ENCODE assay signal across 17 cellular contexts in genomic region chr1:31531177-31532000, GRCh38. TPM values are rescaled to one million over a fixed set of nuclear protein-coding genes. Genes with fewer than 3 reads are reported as not detected.
DNase-seq lines count a peak whose midpoint lies in the region; ATAC-seq, FAIRE-seq and TF ChIP-seq lines count a peak whose summit lies in the region.
"Had no signal": no experiment of that assay in that cellular context is flagged by ENCODE, and none has a peak within 500 bp of the region (broad histone marks: within the 10 kb centered on the region; RNA-seq: fewer than 3 reads in every experiment).

No MANE protein-coding gene starts in this region.

- intact Hi-C loops in left colon (cut with DNase I, micrococcal nuclease) (no loop called here), vagina (cut with DNase I) (no loop called here)

- DNase-seq in DMS153 treated with DMSO at 0.1 percent for 48 hours (lab: John Stamatoyannopoulos, UW; ENCODE audit: unreplicated experiment) (peak; percentile 99), LNCaP clone FGC (ENCODE audit: low read depth) (peak; percentile 68), astrocyte of the hippocampus (ENCODE audit: low read depth, low spot score) (peak; percentile 82), left colon (no peak), foreskin melanocyte (no peak), vagina (ENCODE audit: extremely low spot score in 2 of 2) (no peak), D721Med (ENCODE audit: insufficient read length, low spot score) (no peak)
- DNase-seq in NK-92 treated with Interleukin-12 subunit alpha and Interleukin-12 subunit beta, amount 100 ng/mL, for 24 hours (lab: John Stamatoyannopoulos, UW): no peak
- DNase-seq: activated CD4-positive, alpha-beta T cell treated with anti-CD3 and anti-CD28 coated beads for 48 hours; activated naive CD4-positive, alpha-beta T cell treated with Interleukin-2 at 50 U/mL for 16 hours; Caco-2; effector CD8-positive, alpha-beta T cell; NCI-H1694 treated with DMSO at 0.1 percent for 48 hours; posterior cingulate gyrus; thyroid gland had no signal

- no peak overlapping the region for H3K27ac ChIP-seq in vagina
- H3K27ac ChIP-seq: thyroid gland had no signal

- H3K4me3 ChIP-seq in LNCaP clone FGC (ENCODE audit: low read depth, low read length): no peak overlapping the region
- no peak overlapping the region for H3K4me3 ChIP-seq in vagina
- H3K4me3 ChIP-seq: GM23338, thyroid gland had no signal

- H3K27me3 ChIP-seq in vagina: no peaks in the 10 kb centered on the region
- H3K27me3 ChIP-seq: thyroid gland had no signal

- no peak for TF ChIP-seq POLR2A in vagina (IDR thresholded peaks at IDR 0.05)

- no peak for FAIRE-seq in D721Med (lab: Jason Lieb, UNC)

- ATAC-seq in left colon: peak; percentile 31
- ATAC-seq: GM23338, Right ventricle myocardium inferior had no signal

- no peak for TF ChIP-seq CTCF in LNCaP clone FGC (IDR thresholded peaks at IDR 0.05; ENCODE audit: control insufficient read depth, extremely low read depth, insufficient read depth)
- TF ChIP-seq CTCF in vagina (IDR thresholded peaks at IDR 0.05): no peak
- no peak for TF ChIP-seq CTCF in D721Med (IDR thresholded peaks at IDR 0.05; ENCODE audit: insufficient read depth, missing control alignments)

- H3K4me1 ChIP-seq in vagina: peaks cover 17% of the 10 kb centered on the region
- H3K4me1 ChIP-seq: Caco-2, thyroid gland had no signal

- H3K9me3 ChIP-seq in vagina: no peaks in the 10 kb centered on the region
- H3K9me3 ChIP-seq: Caco-2, thyroid gland had no signal

- no peaks in the 10 kb centered on the region for H3K36me3 ChIP-seq in vagina
- H3K36me3 ChIP-seq: thyroid gland had no signal

RNA-seq across cellular contexts. Expression of gene TINAGL1, which starts 44.9 kb away (rescaled TPM):
- 100 to 1,000 TPM; 135 to 139 TPM for total RNA-seq in left colon
- total RNA-seq in vagina: 142 TPM

Comparison
In these comparisons a context has a peak if more than half of its experiments do, and no peak if none do; other contexts are left out.
1. DNase-seq: peak in DMS153 treated with DMSO at 0.1 percent for 48 hours (single experiment), LNCaP clone FGC (single experiment) and astrocyte of the hippocampus (single experiment); none in left colon (0 of 2), foreskin melanocyte (single experiment), vagina (0 of 2), NK-92 treated with Interleukin-12 subunit alpha and Interleukin-12 subunit beta, amount 100 ng/mL, for 24 hours (single experiment) and D721Med (single experiment).